ENCODE assay signal across 15 cellular contexts in the genomic region with DNA sequence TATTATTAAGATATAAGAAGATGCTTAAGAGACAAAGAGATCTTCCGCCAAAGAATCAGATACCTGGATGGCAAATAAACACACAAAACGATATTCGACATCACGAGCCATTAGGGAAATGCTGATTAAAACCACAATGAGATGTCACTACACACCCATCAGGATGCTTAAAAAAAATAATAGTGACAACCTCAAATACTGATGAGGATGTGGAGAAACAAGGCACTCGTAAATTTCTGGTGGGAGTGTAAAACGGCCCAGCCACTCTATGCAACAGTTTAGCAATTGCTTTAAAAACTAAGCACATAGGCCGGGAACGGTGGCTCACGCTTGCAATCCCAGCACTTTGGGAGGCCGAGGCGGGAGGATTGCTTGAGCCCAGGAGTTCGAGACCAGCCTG. TPM values are rescaled to one million over a fixed set of nuclear protein-coding genes. Genes with fewer than 3 reads are reported as not detected.
A peak's percentile ranks its signal among the peaks of the same experiment; 100 is the strongest.
DNase-seq lines count a peak whose midpoint lies in the region; ATAC-seq and TF ChIP-seq lines count a peak whose summit lies in the region.
"Had no signal": no experiment of that assay in that cellular context is flagged by ENCODE, and none has a peak within 500 bp of the region (broad histone marks: within the 10 kb centered on the region; RNA-seq: fewer than 3 reads in every experiment).

No MANE protein-coding gene starts in this region.

- no peaks in the 10 kb centered on the region; a peak in 1 of 22 replicates for H4K20me1 ChIP-seq in BLaER1 treated with 17β-estradiol and CSF1 and Interleukin-3, amounts not matched to agents 10 nM and 100 nM
- H4K20me1 ChIP-seq in DND-41 (ENCODE audit: insufficient read depth, low read length): no peaks in the 10 kb centered on the region

- no peaks in the 10 kb centered on the region; a peak in 1 of 22 replicates for H3K36me3 ChIP-seq in BLaER1 treated with 17β-estradiol and CSF1 and Interleukin-3, amounts not matched to agents 10 nM and 100 nM
- H3K36me3 ChIP-seq in DND-41 (ENCODE audit: insufficient read depth, low read length) (no peaks in the 10 kb centered on the region; the same call in 1 of the 2 replicates), lower lobe of right lung (no peaks in the 10 kb centered on the region)

- H3K9me3 Mint-ChIP-seq in activated CD4-positive, alpha-beta memory T cell treated with anti-CD3 and anti-CD28 coated beads, Interleukin-2, amount 10 ng/mL, durations not matched to agents 7 days and 5 days: no peaks in the 10 kb centered on the region

- H3K27ac Mint-ChIP-seq in activated CD4-positive, alpha-beta memory T cell treated with anti-CD3 and anti-CD28 coated beads, Interleukin-2, amount 10 ng/mL, durations not matched to agents 7 days and 5 days: peak overlapping the region; percentile 93
- H3K27ac Mint-ChIP-seq: nephron progenitor cell had no signal

- no peak for ATAC-seq in DND-41 (ENCODE audit: insufficient read depth, low read depth)
- ATAC-seq in lower lobe of right lung: no peak
- no peak for ATAC-seq in HG02973 (IDR thresholded peaks at IDR 0.05; ENCODE audit: unreplicated experiment)
- no peak for ATAC-seq in GM18867 (IDR thresholded peaks at IDR 0.05; ENCODE audit: unreplicated experiment)

- DNase-seq in DND-41: no peak
- no peak for DNase-seq in activated CD4-positive, alpha-beta memory T cell treated with anti-CD3 and anti-CD28 coated beads, Interleukin-2, amount 10 ng/mL, durations not matched to agents 7 days and 5 days
- no peak for DNase-seq in lower lobe of right lung
- DNase-seq in NCI-H524 (lab: John Stamatoyannopoulos, UW): no peak
- no peak for DNase-seq in lower leg skin (ENCODE audit: low spot score in 2 of 2)
- DNase-seq: C1 segment of cervical spinal cord, DMS79 treated with DMSO at 0.1 percent for 48 hours, dorsolateral prefrontal cortex, islet precursor cell, NCI-H1105, NCI-H82, nephron progenitor cell had no signal

- H3K9me3 ChIP-seq in BLaER1 treated with 17β-estradiol and CSF1 and Interleukin-3, amounts not matched to agents 10 nM and 100 nM (replicated peaks in 1 of 11): no peaks in the 10 kb centered on the region
- H3K9me3 ChIP-seq in DND-41 (ENCODE audit: insufficient read depth, low read length, severe bottlenecking) (peaks cover 2% of the 10 kb centered on the region), lower lobe of right lung (no peaks in the 10 kb centered on the region)

- TF ChIP-seq CTCF in DND-41 (IDR thresholded peaks at IDR 0.05; ENCODE audit: borderline replicate concordance, extremely low read depth, low read length, poor library complexity, severe bottlenecking): no peak
- no peak for TF ChIP-seq CTCF in lower lobe of right lung (IDR thresholded peaks at IDR 0.05)
- no peak for TF ChIP-seq CTCF in lower leg skin (IDR thresholded peaks at IDR 0.05)

- H3K4me2 ChIP-seq in BLaER1 treated with 17β-estradiol and CSF1 and Interleukin-3, amounts not matched to agents 10 nM and 100 nM: peak overlapping the region; percentile 81 to 99 (median 90); a peak in 21 of 22 replicates
- H3K4me2 ChIP-seq in DND-41 (ENCODE audit: insufficient read depth, low read length): peak overlapping the region; percentile 59

- peaks cover 0 to 6% (median 0%) of the 10 kb centered on the region in 11 experiments; a peak in 1 of 22 replicates for H3K27me3 ChIP-seq in BLaER1 treated with 17β-estradiol and CSF1 and Interleukin-3, amounts not matched to agents 10 nM and 100 nM
- H3K27me3 ChIP-seq in DND-41 (ENCODE audit: insufficient read depth, low read length, poor library complexity) (no peaks in the 10 kb centered on the region), lower lobe of right lung (ENCODE audit: low read depth) (no peaks in the 10 kb centered on the region)
- H3K27me3 ChIP-seq: dorsolateral prefrontal cortex had no signal

- WGBS in lower leg skin, 2 donors: 86 to 88% methylated on average over 12 of the region's 12 CpGs

- peaks cover 52% of the 10 kb centered on the region for H3K4me1 Mint-ChIP-seq in activated CD4-positive, alpha-beta memory T cell treated with anti-CD3 and anti-CD28 coated beads, Interleukin-2, amount 10 ng/mL, durations not matched to agents 7 days and 5 days

- POLR2A ChIA-PET in activated CD4-positive, alpha-beta memory T cell treated with anti-CD3 and anti-CD28 coated beads, Interleukin-2, amount 10 ng/mL, durations not matched to agents 7 days and 5 days (lab: Charles Lee): interaction anchor here (0.6 to 1.2 kb wide), 5 partner anchors 12 to 268 kb away, joined by 3 to 7 read pairs (median 4); partner anchors contain the start of genes CBX4, CBX8 and GAA

- peak overlapping the region in 1 of 10 experiments; percentile 48; a peak in 1 of 20 replicates for H3K4me3 ChIP-seq in BLaER1 treated with 17β-estradiol and CSF1 and Interleukin-3, amounts not matched to agents 10 nM and 100 nM
- H3K4me3 ChIP-seq in DND-41 (ENCODE audit: low read depth in 1 of 2, low read length in 2 of 2) (no peak overlapping the region), lower lobe of right lung (no peak overlapping the region), lower leg skin (ENCODE audit: low read depth, poor library complexity, severe bottlenecking) (no peak overlapping the region)
- H3K4me3 ChIP-seq: dorsolateral prefrontal cortex had no signal

- H3K4me3 Mint-ChIP-seq in activated CD4-positive, alpha-beta memory T cell treated with anti-CD3 and anti-CD28 coated beads, Interleukin-2, amount 10 ng/mL, durations not matched to agents 7 days and 5 days: no peak overlapping the region
- H3K4me3 Mint-ChIP-seq: nephron progenitor cell had no signal

- H2AFZ ChIP-seq in DND-41 (ENCODE audit: low read depth, low read length): no peak overlapping the region

- TF ChIP-seq POLR2A in lower leg skin (IDR thresholded peaks at IDR 0.05): no peak

- peaks cover 4% of the 10 kb centered on the region for H3K27me3 Mint-ChIP-seq in activated CD4-positive, alpha-beta memory T cell treated with anti-CD3 and anti-CD28 coated beads, Interleukin-2, amount 10 ng/mL, durations not matched to agents 7 days and 5 days

- H3K4me1 ChIP-seq in BLaER1 treated with 17β-estradiol and CSF1 and Interleukin-3, amounts not matched to agents 10 nM and 100 nM: peaks cover 60 to 85% (median 77%) of the 10 kb centered on the region in 10 experiments
- H3K4me1 ChIP-seq in DND-41 (ENCODE audit: insufficient read depth, low read length) (peaks cover 55% of the 10 kb centered on the region), lower lobe of right lung (peaks cover 46% of the 10 kb centered on the region)

- H3K27ac ChIP-seq in BLaER1 treated with 17β-estradiol and CSF1 and Interleukin-3, amounts not matched to agents 10 nM and 100 nM: peak overlapping the region; percentile 59 to 98 (median 93); a peak in 21 of 22 replicates
- peak overlapping the region; percentile 91 for H3K27ac ChIP-seq in DND-41 (ENCODE audit: low read length)
- H3K27ac ChIP-seq in lower lobe of right lung: peak overlapping the region; percentile 73
- H3K27ac ChIP-seq: dorsolateral prefrontal cortex had no signal

- no peaks in the 10 kb centered on the region for H3K36me3 Mint-ChIP-seq in activated CD4-positive, alpha-beta memory T cell treated with anti-CD3 and anti-CD28 coated beads, Interleukin-2, amount 10 ng/mL, durations not matched to agents 7 days and 5 days (ENCODE audit: low read depth)

- intact Hi-C loops in lower lobe of right lung (cut with DNase I) (no loop called here), lower leg skin (cut with DNase I; ENCODE audit: low total_unique reads) (loop anchor here (10.0 kb wide), 1 partner anchor 191 kb away; no protein-coding TSS in a partner anchor)

- no peaks in the 10 kb centered on the region for H3K79me2 ChIP-seq in DND-41 (ENCODE audit: insufficient read depth, low read length)

- H3K9ac ChIP-seq in BLaER1 treated with 17β-estradiol and CSF1 and Interleukin-3, amounts not matched to agents 10 nM and 100 nM: peak overlapping the region in 9 of 11 experiments; percentile 70 to 88 (median 78); a peak in 17 of 22 replicates
- peak overlapping the region; percentile 47 for H3K9ac ChIP-seq in DND-41 (ENCODE audit: low read depth, low read length)

- CTCF ChIA-PET in activated CD4-positive, alpha-beta memory T cell treated with anti-CD3 and anti-CD28 coated beads, Interleukin-2, amount 10 ng/mL, durations not matched to agents 7 days and 5 days (lab: Charles Lee): interaction anchor here (0.8 to 2.9 kb wide), 6 partner anchors 11 to 250 kb away, joined by 3 to 34 read pairs (median 3); partner anchors contain the start of gene GAA

RNA-seq across cellular contexts. Expression of gene TBC1D16, which starts 39.4 kb away (rescaled TPM):
- total RNA-seq in activated CD4-positive, alpha-beta memory T cell treated with anti-CD3 and anti-CD28 coated beads, Interleukin-2, amount 10 ng/mL, durations not matched to agents 7 days and 5 days: under 1 TPM; 0.63 TPM
- 24.7 TPM for total RNA-seq in lower lobe of right lung
- total RNA-seq in lower leg skin: 10 to 100 TPM in 3 of 4 donors, 1 to 10 TPM in 1; 9.1 to 28.0 (median 22.3) TPM

RNA-seq across cellular contexts. Expression of gene CCDC40, which starts 40.2 kb away (rescaled TPM):
- total RNA-seq in activated CD4-positive, alpha-beta memory T cell treated with anti-CD3 and anti-CD28 coated beads, Interleukin-2, amount 10 ng/mL, durations not matched to agents 7 days and 5 days: not detected
- total RNA-seq in lower lobe of right lung (14.1 TPM), lower leg skin (1 to 10 TPM; 1.2 to 5.8 (median 2.1) TPM)

Comparison
In these comparisons a context has a peak if more than half of its experiments do, and no peak if none do; other contexts are left out.
1. RNA of gene TBC1D16, which starts 39.4 kb away (total RNA-seq): 9.1 to 28.0 TPM in lower leg skin and 24.7 TPM in lower lobe of right lung (single experiment); 0.63 TPM in activated CD4-positive, alpha-beta memory T cell treated with anti-CD3 and anti-CD28 coated beads, Interleukin-2, amount 10 ng/mL, durations not matched to agents 7 days and 5 days; every median in the first group is over 4 times any median in the second.
2. Peak in every context shown above with its lines, with median percentiles within 50 percentile points of each other: H3K27ac ChIP-seq.